23 cellular contexts compared by ENCODE assay signal in the genomic region with DNA sequence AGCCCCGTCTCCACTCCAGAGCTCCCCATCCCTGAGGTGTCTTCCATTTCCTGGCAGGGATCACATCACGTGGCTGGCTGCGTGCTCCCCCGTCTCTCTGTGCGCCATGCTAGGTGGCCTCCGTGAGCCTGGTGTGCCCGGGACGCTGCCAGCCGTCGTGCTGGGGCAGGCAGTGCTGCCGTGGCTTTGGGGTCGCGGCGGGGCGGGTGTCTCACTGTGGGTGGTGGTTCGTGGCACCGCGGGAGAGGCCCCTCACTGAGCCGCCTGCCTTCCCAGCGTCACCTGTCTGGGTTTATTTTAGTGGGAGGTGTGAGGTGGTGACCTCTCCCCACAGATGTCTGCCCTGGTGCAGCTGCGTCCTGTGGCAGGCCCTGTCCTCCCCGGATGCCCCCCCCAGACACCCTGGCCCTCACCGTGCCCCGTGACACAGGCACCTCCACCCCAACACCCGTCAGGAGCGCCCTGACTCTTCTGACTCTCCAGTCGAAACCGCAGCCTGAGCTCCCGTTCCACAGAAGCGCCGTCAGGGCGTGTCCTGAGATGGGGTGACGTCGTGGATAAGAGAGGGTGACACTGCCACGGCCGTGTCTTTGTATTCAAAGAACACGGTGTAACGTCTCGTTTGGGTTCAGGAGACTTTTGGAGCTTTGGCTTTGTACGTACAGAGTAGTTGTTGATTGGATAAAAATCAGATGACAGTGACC.
"Had no signal": no experiment of that assay in that cellular context is flagged by ENCODE, and none has a peak within 500 bp of the region (broad histone marks: within the 10 kb centered on the region; RNA-seq: fewer than 3 reads in every experiment).

No MANE protein-coding gene starts in this region.

- ATAC-seq: activated CD8-positive, alpha-beta T cell treated with anti-CD3 and anti-CD28 coated beads for 36 hours; activated T-cell treated with anti-CD3 and anti-CD28 coated beads, Interleukin-2, amount 50 U/mL, for 4 hours; activated T-helper 17 cell treated with anti-CD3 and anti-CD28 coated beads, Interleukin-2, amount 50 U/mL, for 72 hours had no signal

- H3K36me3 ChIP-seq: neural progenitor cell had no signal

- H3K27me3 Mint-ChIP-seq: activated B cell treated with CpG ODN at 0.5 μM for 24 hours; activated CD8-positive, alpha-beta T cell treated with anti-CD3 and anti-CD28 coated beads for 36 hours; activated T-helper 17 cell treated with anti-CD3 and anti-CD28 coated beads, Interleukin-2, amount 50 U/mL, for 72 hours; naive B cell had no signal

- H3K4me1 ChIP-seq: neural progenitor cell, vagina had no signal

- H3K4me1 Mint-ChIP-seq: activated B cell treated with CpG ODN at 0.5 μM for 24 hours, neural progenitor cell had no signal

- H3K27ac Mint-ChIP-seq: activated B cell treated with CpG ODN at 0.5 μM for 24 hours; activated CD8-positive, alpha-beta T cell treated with anti-CD3 and anti-CD28 coated beads for 36 hours; activated T-helper 17 cell treated with anti-CD3 and anti-CD28 coated beads, Interleukin-2, amount 50 U/mL, for 72 hours; neural progenitor cell; T-helper 2 cell treated with Interferon-gamma antibody and Interleukin-4, amounts not matched to agents 5 μg/mL and 100 μg/mL, for 36 hours had no signal

- H3K27ac ChIP-seq: epithelial cell of prostate, esophagus squamous epithelium, left ventricle myocardium inferior, neural progenitor cell, stomach, thyroid gland, upper lobe of left lung, vagina had no signal

- H3K4me3 ChIP-seq: esophagus squamous epithelium, left ventricle myocardium inferior, lung, neural progenitor cell, stomach, thyroid gland, upper lobe of left lung, vagina had no signal

- H3K27me3 ChIP-seq: esophagus squamous epithelium, neural progenitor cell, stomach, thyroid gland, upper lobe of left lung, vagina had no signal

- H3K9me3 ChIP-seq: esophagus squamous epithelium, left ventricle myocardium inferior, stomach, thyroid gland, upper lobe of left lung, vagina had no signal

- H2AFZ ChIP-seq: neural progenitor cell had no signal

- H3K4me3 Mint-ChIP-seq: activated B cell treated with CpG ODN at 0.5 μM for 24 hours; activated CD8-positive, alpha-beta T cell treated with anti-CD3 and anti-CD28 coated beads for 36 hours; activated T-cell treated with anti-CD3 and anti-CD28 coated beads, Interleukin-2, amount 50 U/mL, for 4 hours; activated T-helper 17 cell treated with anti-CD3 and anti-CD28 coated beads, Interleukin-2, amount 50 U/mL, for 72 hours; neural progenitor cell; T-helper 2 cell treated with Interferon-gamma antibody and Interleukin-4, amounts not matched to agents 5 μg/mL and 100 μg/mL, for 36 hours had no signal

- H3K4me2 ChIP-seq: neural progenitor cell had no signal

- H3K9me3 Mint-ChIP-seq: activated B cell treated with CpG ODN at 0.5 μM for 24 hours; activated CD8-positive, alpha-beta T cell treated with anti-CD3 and anti-CD28 coated beads for 36 hours; activated T-cell treated with anti-CD3 and anti-CD28 coated beads, Interleukin-2, amount 50 U/mL, for 4 hours; activated T-helper 17 cell treated with anti-CD3 and anti-CD28 coated beads, Interleukin-2, amount 50 U/mL, for 72 hours; neural progenitor cell; T-helper 2 cell treated with Interferon-gamma antibody and Interleukin-4, amounts not matched to agents 5 μg/mL and 100 μg/mL, for 36 hours had no signal

- H3K9ac ChIP-seq: neural progenitor cell had no signal

- DNase-seq: activated B cell treated with CpG ODN at 0.5 μM for 24 hours; activated CD4-positive, alpha-beta T cell treated with anti-CD3 and anti-CD28 coated beads, Interleukin-2, amount 50 U/mL, for 1 hour; activated CD8-positive, alpha-beta T cell treated with anti-CD3 and anti-CD28 coated beads for 36 hours; activated gamma-delta T cell treated with Interleukin-2 at 50 U/mL for 16 hours; activated naive CD4-positive, alpha-beta T cell treated with anti-CD3 and anti-CD28 coated beads, Interleukin-2, amount 50 U/mL, for 16 hours; activated T-cell treated with anti-CD3 and anti-CD28 coated beads, Interleukin-2, amount 50 U/mL, for 4 hours; dermis blood vessel endothelial cell; effector CD4-positive, alpha-beta T cell; esophagus squamous epithelium; foreskin melanocyte; left ventricle myocardium inferior; naive B cell; retina; stimulated activated CD4-positive, alpha-beta T cell treated with anti-CD3 and anti-CD28 coated beads, Interleukin-4, amount 100 ng/mL, for 1 hour; stomach; thyroid gland had no signal
